20 cellular contexts compared by ENCODE assay signal in genomic region chr11:71459767-71460320, GRCh38. TPM values are rescaled to one million over a fixed set of nuclear protein-coding genes. Genes with fewer than 3 reads are reported as not detected.
DNase-seq lines count a peak whose midpoint lies in the region; ATAC-seq, FAIRE-seq and TF ChIP-seq lines count a peak whose summit lies in the region.
"Had no signal": no experiment of that assay in that cellular context is flagged by ENCODE, and none has a peak within 500 bp of the region (broad histone marks: within the 10 kb centered on the region; RNA-seq: fewer than 3 reads in every experiment).

No MANE protein-coding gene starts in this region.

- H3K27ac ChIP-seq in kidney (ENCODE audit: low read depth in 2 of 2, low read length in 2 of 2) = no peak overlapping the region

- H3K36me3 ChIP-seq in kidney (ENCODE audit: control insufficient read depth in 1 of 2, insufficient read depth in 2 of 2, low read length in 2 of 2) = peaks cover 30 to 44% of the 10 kb centered on the region in 2 donors

- no peak for TF ChIP-seq POLR2A in GM12891 (IDR thresholded peaks at IDR 0.05; ENCODE audit: low read depth, low read length)

- peaks cover 80% of the 10 kb centered on the region for H3K36me3 Mint-ChIP-seq in activated CD4-positive, alpha-beta memory T cell treated with anti-CD3 and anti-CD28 coated beads, Interleukin-2, amount 10 ng/mL, durations not matched to agents 7 days and 5 days (ENCODE audit: low read depth)
- H3K36me3 Mint-ChIP-seq in activated CD4-positive, alpha-beta memory T cell treated with anti-CD3 and anti-CD28 coated beads for 36 hours = peaks cover 59% of the 10 kb centered on the region
- peaks cover 13% of the 10 kb centered on the region for H3K36me3 Mint-ChIP-seq in T-helper 17 cell (ENCODE audit: low read depth)

- H3K4me3 Mint-ChIP-seq in activated CD4-positive, alpha-beta memory T cell treated with anti-CD3 and anti-CD28 coated beads, Interleukin-2, amount 10 ng/mL, durations not matched to agents 7 days and 5 days = no peak overlapping the region
- H3K4me3 Mint-ChIP-seq in activated CD4-positive, alpha-beta memory T cell treated with anti-CD3 and anti-CD28 coated beads for 36 hours = no peak overlapping the region
- no peak overlapping the region for H3K4me3 Mint-ChIP-seq in T-helper 17 cell
- H3K4me3 Mint-ChIP-seq: B cell had no signal

- CTCF ChIA-PET in activated CD4-positive, alpha-beta memory T cell treated with anti-CD3 and anti-CD28 coated beads, Interleukin-2, amount 10 ng/mL, durations not matched to agents 7 days and 5 days (lab: Charles Lee) = no interaction called here
- CTCF ChIA-PET in activated CD4-positive, alpha-beta memory T cell treated with anti-CD3 and anti-CD28 coated beads for 36 hours (lab: Charles Lee) = no interaction called here

- peak overlapping the region; percentile 16 for H3K27ac Mint-ChIP-seq in activated CD4-positive, alpha-beta memory T cell treated with anti-CD3 and anti-CD28 coated beads, Interleukin-2, amount 10 ng/mL, durations not matched to agents 7 days and 5 days
- H3K27ac Mint-ChIP-seq in activated CD4-positive, alpha-beta memory T cell treated with anti-CD3 and anti-CD28 coated beads for 36 hours = no peak overlapping the region
- peak overlapping the region; percentile 68 for H3K27ac Mint-ChIP-seq in T-helper 17 cell
- H3K27ac Mint-ChIP-seq: B cell; CD4-positive, CD25-positive, alpha-beta regulatory T cell had no signal

- H3K9me3 ChIP-seq in T-helper 17 cell (ENCODE audit: control insufficient read depth, low read length, poor library complexity, severe bottlenecking) (no peaks in the 10 kb centered on the region), kidney (ENCODE audit: control insufficient read depth in 1 of 2, low read length in 2 of 2) (no peaks in the 10 kb centered on the region)

- H3K9me3 Mint-ChIP-seq in activated CD4-positive, alpha-beta memory T cell treated with anti-CD3 and anti-CD28 coated beads, Interleukin-2, amount 10 ng/mL, durations not matched to agents 7 days and 5 days = no peaks in the 10 kb centered on the region
- H3K9me3 Mint-ChIP-seq in activated CD4-positive, alpha-beta memory T cell treated with anti-CD3 and anti-CD28 coated beads for 36 hours = no peaks in the 10 kb centered on the region

- H3K4me1 Mint-ChIP-seq in activated CD4-positive, alpha-beta memory T cell treated with anti-CD3 and anti-CD28 coated beads, Interleukin-2, amount 10 ng/mL, durations not matched to agents 7 days and 5 days = peaks cover 21% of the 10 kb centered on the region
- H3K4me1 Mint-ChIP-seq in activated CD4-positive, alpha-beta memory T cell treated with anti-CD3 and anti-CD28 coated beads for 36 hours (ENCODE audit: low read depth) = peaks cover 3% of the 10 kb centered on the region
- peaks cover 25% of the 10 kb centered on the region for H3K4me1 Mint-ChIP-seq in T-helper 17 cell

- intact Hi-C loops in activated CD4-positive, alpha-beta memory T cell treated with anti-CD3 and anti-CD28 coated beads for 36 hours (cut with micrococcal nuclease) = no loop called here
- intact Hi-C loops in kidney (cut with DNase I) (no loop called here), posterior vena cava (cut with DNase I) (no loop called here)

- POLR2A ChIA-PET in activated CD4-positive, alpha-beta memory T cell treated with anti-CD3 and anti-CD28 coated beads, Interleukin-2, amount 10 ng/mL, durations not matched to agents 7 days and 5 days (lab: Charles Lee) = no interaction called here
- POLR2A ChIA-PET in activated CD4-positive, alpha-beta memory T cell treated with anti-CD3 and anti-CD28 coated beads for 36 hours (lab: Charles Lee) = no interaction called here

- H3K27me3 Mint-ChIP-seq in activated CD4-positive, alpha-beta memory T cell treated with anti-CD3 and anti-CD28 coated beads, Interleukin-2, amount 10 ng/mL, durations not matched to agents 7 days and 5 days = no peaks in the 10 kb centered on the region
- H3K27me3 Mint-ChIP-seq in activated CD4-positive, alpha-beta memory T cell treated with anti-CD3 and anti-CD28 coated beads for 36 hours = no peaks in the 10 kb centered on the region
- no peaks in the 10 kb centered on the region for H3K27me3 Mint-ChIP-seq in T-helper 17 cell
- H3K27me3 Mint-ChIP-seq: B cell; CD4-positive, CD25-positive, alpha-beta regulatory T cell had no signal

- H3K4me1 ChIP-seq in kidney (ENCODE audit: control insufficient read depth in 1 of 2, insufficient read depth in 1 of 2, low read depth in 1 of 2, low read length in 2 of 2) = no peaks in the 10 kb centered on the region

- no peak for TF ChIP-seq CTCF in kidney (IDR thresholded peaks at IDR 0.05; ENCODE audit: borderline replicate concordance, extremely low read depth, insufficient read depth)

- no peak for DNase-seq in activated CD4-positive, alpha-beta memory T cell treated with anti-CD3 and anti-CD28 coated beads, Interleukin-2, amount 10 ng/mL, durations not matched to agents 7 days and 5 days
- DNase-seq in activated CD4-positive, alpha-beta memory T cell treated with anti-CD3 and anti-CD28 coated beads for 36 hours = no peak
- DNase-seq in T-helper 17 cell (no peak), kidney (peak; percentile 26), posterior vena cava (ENCODE audit: low spot score) (peak; percentile 72), SKM-1 (lab: John Stamatoyannopoulos, UW; ENCODE audit: unreplicated experiment) (no peak), UCSD-AML1 (lab: John Stamatoyannopoulos, UW; ENCODE audit: unreplicated experiment) (no peak), GM12891 (ENCODE audit: insufficient read length, low spot score) (no peak)
- DNase-seq: 8988T; CD4-positive, CD25-positive, alpha-beta regulatory T cell; EL; KG1; NCI-H1417; NCI-H187; NCI-H2107; NCI-H510A; NCI-H774; OCI-M1; SIG-M5 had no signal

- H3K9ac ChIP-seq in kidney (ENCODE audit: low read length in 2 of 2) = no peak overlapping the region

- no peak overlapping the region for H3K4me3 ChIP-seq in kidney (ENCODE audit: low read length in 2 of 2)

- ATAC-seq in T-helper 17 cell = no peak

- no peak for FAIRE-seq in kidney (lab: Jason Lieb, UNC)
- FAIRE-seq in GM12891 (lab: Jason Lieb, UNC) = no peak

TF ChIP-seq in GM12891, 5 proteins besides CTCF, POLR2A, EP300 and RAD21:
- no peak for TF ChIP-seq POLR2AphosphoS5 (IDR thresholded peaks at IDR 0.05; ENCODE audit: low read depth, low read length)
- TF ChIP-seq SPI1 (IDR thresholded peaks at IDR 0.05; ENCODE audit: low read depth, low read length) = no peak
- TF ChIP-seq PAX5 (IDR thresholded peaks at IDR 0.05; ENCODE audit: insufficient read depth, low read length, severe bottlenecking) = no peak
- TF ChIP-seq TAF1 (IDR thresholded peaks at IDR 0.05; ENCODE audit: low read depth, low read length) = no peak
- TF ChIP-seq POU2F2 (IDR thresholded peaks at IDR 0.05; ENCODE audit: low read depth, low read length) = no peak

RNA-seq across cellular contexts. Expression of gene NADSYN1, which starts 6.8 kb away (rescaled TPM):
- total RNA-seq in activated CD4-positive, alpha-beta memory T cell treated with anti-CD3 and anti-CD28 coated beads, Interleukin-2, amount 10 ng/mL, durations not matched to agents 7 days and 5 days = 100 to 1,000 TPM; 141 to 142 TPM
- 10 to 100 TPM; 85.0 to 91.9 TPM for total RNA-seq in activated CD4-positive, alpha-beta memory T cell treated with anti-CD3 and anti-CD28 coated beads for 36 hours
- total RNA-seq in T-helper 17 cell (100 to 1,000 TPM in 1 of 2 donors, 10 to 100 TPM in 1; 99.7 to 114 TPM), kidney (72.9 TPM), posterior vena cava (10 to 100 TPM; 38.7 to 48.1 TPM)
- 34.9 TPM for polyA plus RNA-seq in kidney (ENCODE audit: insufficient read depth, low read depth, low replicate concordance)
- polyA plus RNA-seq in GM12891 (2012; ENCODE audit: low read depth, missing spikeins) = 84.1 TPM

RNA-seq across cellular contexts. Expression of gene DHCR7, which starts 11.7 kb away (rescaled TPM):
- total RNA-seq in activated CD4-positive, alpha-beta memory T cell treated with anti-CD3 and anti-CD28 coated beads, Interleukin-2, amount 10 ng/mL, durations not matched to agents 7 days and 5 days = 10 to 100 TPM; 74.4 to 79.6 TPM
- 10 to 100 TPM; 61.4 to 63.5 TPM for total RNA-seq in activated CD4-positive, alpha-beta memory T cell treated with anti-CD3 and anti-CD28 coated beads for 36 hours
- total RNA-seq in T-helper 17 cell = 10 to 100 TPM; 16.8 to 26.7 TPM
- 17.8 TPM for total RNA-seq in kidney
- 35.2 TPM for polyA plus RNA-seq in kidney (ENCODE audit: insufficient read depth, low read depth, low replicate concordance)
- total RNA-seq in posterior vena cava = 10 to 100 TPM; 14.9 to 15.5 TPM
- polyA plus RNA-seq in GM12891 (2012; ENCODE audit: low read depth, missing spikeins) = 42.5 TPM

Comparison
In these comparisons a context has a peak if more than half of its experiments do, and no peak if none do; other contexts are left out.
1. DNase-seq: peak in kidney (single experiment) and posterior vena cava (single experiment); none in activated CD4-positive, alpha-beta memory T cell treated with anti-CD3 and anti-CD28 coated beads, Interleukin-2, amount 10 ng/mL, durations not matched to agents 7 days and 5 days (single experiment), activated CD4-positive, alpha-beta memory T cell treated with anti-CD3 and anti-CD28 coated beads for 36 hours (single experiment), T-helper 17 cell (0 of 3), SKM-1 (single experiment), UCSD-AML1 (single experiment) and GM12891 (single experiment).